Comparison of ENCODE assay signal across 10 cellular contexts in the genomic region with DNA sequence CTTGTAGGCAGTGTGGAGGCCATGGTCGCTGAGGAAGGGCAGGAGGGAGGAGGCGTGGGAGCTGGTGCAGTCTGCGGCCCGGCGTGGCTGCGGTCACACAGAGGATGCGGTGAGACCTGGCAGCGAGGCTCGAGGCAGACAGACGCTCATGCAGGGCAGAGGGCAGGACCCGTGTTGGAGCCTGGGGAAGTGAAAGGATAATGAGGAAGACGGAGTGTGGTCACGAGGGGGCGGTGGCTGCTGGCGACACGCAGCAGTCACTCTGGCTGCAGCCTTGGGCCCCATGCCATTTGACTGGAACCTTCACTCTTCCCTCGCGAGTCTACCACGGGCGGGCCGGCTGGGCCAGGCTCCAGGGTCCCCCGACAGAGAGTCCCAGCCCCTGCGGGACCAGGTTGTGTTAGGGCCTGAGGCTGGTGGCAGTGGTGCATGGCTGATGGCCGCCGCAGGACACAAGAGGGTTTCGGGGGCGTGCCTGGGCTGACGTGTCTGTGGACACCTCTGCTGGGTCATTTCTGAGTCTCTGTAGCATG.
A peak's percentile ranks its signal among the peaks of the same experiment; 100 is the strongest.
DNase-seq lines count a peak whose midpoint lies in the region; ATAC-seq and TF ChIP-seq lines count a peak whose summit lies in the region.
"Had no signal": no experiment of that assay in that cellular context is flagged by ENCODE, and none has a peak within 500 bp of the region (broad histone marks: within the 10 kb centered on the region; RNA-seq: fewer than 3 reads in every experiment).

No MANE protein-coding gene starts in this region.

- H2BK15ac ChIP-seq in mesenchymal stem cell (ENCODE audit: low read depth, poor library complexity, severe bottlenecking): no peak overlapping the region

- no peak overlapping the region for H2AK5ac ChIP-seq in mesenchymal stem cell (ENCODE audit: low read length, severe bottlenecking)

- H3K27me3 ChIP-seq in lung (ENCODE audit: control insufficient read depth, insufficient read depth) (no peaks in the 10 kb centered on the region), mesenchymal stem cell (ENCODE audit: control insufficient read depth in 1 of 2, insufficient read depth in 1 of 2, low read length in 2 of 2) (no peaks in the 10 kb centered on the region)

- no peak overlapping the region for H4K91ac ChIP-seq in mesenchymal stem cell (ENCODE audit: low read length)

- peak overlapping the region in 1 of 2 experiments; percentile 92 for H3K23ac ChIP-seq in mesenchymal stem cell (ENCODE audit: low read length in 2 of 2)

- 52 to 56% methylated on average over 28 of the region's 28 CpGs for WGBS in lung, 2 donors
- WGBS in mesenchymal stem cell: 94% methylated on average over 28 of the region's 28 CpGs

- no peak overlapping the region for H3K4me3 Mint-ChIP-seq in activated CD8-positive, alpha-beta T cell treated with anti-CD3 and anti-CD28 coated beads for 36 hours

- H3K4me3 ChIP-seq in lung (no peak overlapping the region), mesenchymal stem cell (ENCODE audit: insufficient read depth in 1 of 2, low read depth in 1 of 2, low read length in 2 of 2) (no peak overlapping the region)

- peaks cover 22% of the 10 kb centered on the region for H3K27me3 Mint-ChIP-seq in activated CD8-positive, alpha-beta T cell treated with anti-CD3 and anti-CD28 coated beads for 36 hours

- H3K79me1 ChIP-seq in mesenchymal stem cell (replicated peaks; ENCODE audit: low read length, poor library complexity, severe bottlenecking): peaks cover 44% of the 10 kb centered on the region

- TF ChIP-seq CTCF in activated CD8-positive, alpha-beta T cell treated with anti-CD3 and anti-CD28 coated beads for 36 hours (IDR thresholded peaks at IDR 0.05): no peak
- no peak for TF ChIP-seq CTCF in lung (IDR thresholded peaks at IDR 0.05; ENCODE audit: control extremely low read depth, extremely low read depth)

- no peak overlapping the region for H2AFZ ChIP-seq in mesenchymal stem cell (ENCODE audit: low read depth, low read length)

- no peak overlapping the region for H3K4me2 ChIP-seq in mesenchymal stem cell (ENCODE audit: low read length, poor library complexity, severe bottlenecking)

- H3K4me1 ChIP-seq in lung (ENCODE audit: control insufficient read depth in 2 of 2, insufficient read depth in 2 of 2, low read length in 2 of 2) (peaks cover 10 to 35% of the 10 kb centered on the region in 2 donors), mesenchymal stem cell (ENCODE audit: control insufficient read depth, insufficient read depth, low read depth, low read length) (peaks cover 52% of the 10 kb centered on the region)

- no peak overlapping the region for H3K27ac Mint-ChIP-seq in activated CD8-positive, alpha-beta T cell treated with anti-CD3 and anti-CD28 coated beads for 36 hours

- ATAC-seq in HG02870 (IDR thresholded peaks at IDR 0.05; ENCODE audit: unreplicated experiment) (peak; percentile 74), lung (ENCODE audit: insufficient read depth, low FRiP score) (peak; percentile 64), GM18520 (IDR thresholded peaks at IDR 0.05; ENCODE audit: unreplicated experiment) (no peak)
- ATAC-seq in activated CD8-positive, alpha-beta T cell treated with anti-CD3 and anti-CD28 coated beads for 36 hours: no peak
- ATAC-seq: HCT116 had no signal

- H3K36me3 ChIP-seq in lung (ENCODE audit: control insufficient read depth in 2 of 2, insufficient read depth in 2 of 2, low read length in 2 of 2): peaks cover 0 to 6% of the 10 kb centered on the region in 2 donors
- H3K36me3 ChIP-seq in mesenchymal stem cell (ENCODE audit: control insufficient read depth in 1 of 2, insufficient read depth in 2 of 2, low read depth in 1 of 2, low read length in 2 of 2): peaks cover 3 to 34% of the 10 kb centered on the region in 2 experiments

- POLR2A ChIA-PET in activated CD8-positive, alpha-beta T cell treated with anti-CD3 and anti-CD28 coated beads for 36 hours (lab: Charles Lee): no interaction called here

- no peak overlapping the region for H2BK12ac ChIP-seq in mesenchymal stem cell (ENCODE audit: low read length in 2 of 2)

- DNase-seq in CD1c-positive myeloid dendritic cell (ENCODE audit: extremely low spot score): peak; percentile 96
- DNase-seq in activated CD8-positive, alpha-beta T cell treated with anti-CD3 and anti-CD28 coated beads for 36 hours: peak; percentile 18
- DNase-seq in lung (ENCODE audit: low spot score): peak; percentile 69
- DNase-seq in NCI-H2227 (lab: John Stamatoyannopoulos, UW; ENCODE audit: unreplicated experiment): no peak
- no peak for DNase-seq in dermis blood vessel endothelial cell
- no peak for DNase-seq in mesenchymal stem cell
- DNase-seq: stimulated activated CD4-positive, alpha-beta T cell treated with anti-CD3 and anti-CD28 coated beads, Interleukin-15, amount 100 ng/mL, for 24 hours had no signal

- H3K36me3 Mint-ChIP-seq in activated CD8-positive, alpha-beta T cell treated with anti-CD3 and anti-CD28 coated beads for 36 hours (ENCODE audit: low read depth): no peaks in the 10 kb centered on the region

- CTCF ChIA-PET in activated CD8-positive, alpha-beta T cell treated with anti-CD3 and anti-CD28 coated beads for 36 hours (lab: Charles Lee): no interaction called here

- H3K4me1 Mint-ChIP-seq in activated CD8-positive, alpha-beta T cell treated with anti-CD3 and anti-CD28 coated beads for 36 hours (ENCODE audit: low read depth): peaks cover 27% of the 10 kb centered on the region

- H3K18ac ChIP-seq in mesenchymal stem cell (ENCODE audit: low read depth in 1 of 2, low read length in 2 of 2): no peak overlapping the region

- peaks cover 0 to 3% of the 10 kb centered on the region in 2 donors for H3K9me3 ChIP-seq in lung (ENCODE audit: control insufficient read depth in 2 of 2, insufficient read depth in 1 of 2, low read length in 1 of 2)
- no peaks in the 10 kb centered on the region for H3K9me3 ChIP-seq in mesenchymal stem cell (ENCODE audit: control insufficient read depth, low read length)

- no peak overlapping the region for H2BK5ac ChIP-seq in mesenchymal stem cell (ENCODE audit: low read depth, low read length, poor library complexity, severe bottlenecking)

- intact Hi-C loops in activated CD8-positive, alpha-beta T cell treated with anti-CD3 and anti-CD28 coated beads for 36 hours (cut with micrococcal nuclease): no loop called here

- H3K4ac ChIP-seq in mesenchymal stem cell (ENCODE audit: low read depth in 1 of 2, low read length in 2 of 2): no peak overlapping the region

- H3K14ac ChIP-seq in mesenchymal stem cell (ENCODE audit: low read length in 2 of 2): peak overlapping the region in 1 of 2 experiments; percentile 91

- H3K9ac ChIP-seq in mesenchymal stem cell (ENCODE audit: low read length): no peak overlapping the region

- H4K8ac ChIP-seq in mesenchymal stem cell (ENCODE audit: low read length): no peak overlapping the region

- H2BK120ac ChIP-seq in mesenchymal stem cell (ENCODE audit: low read depth, low read length): no peak overlapping the region

- no peaks in the 10 kb centered on the region for H3K9me3 Mint-ChIP-seq in activated CD8-positive, alpha-beta T cell treated with anti-CD3 and anti-CD28 coated beads for 36 hours

- peak overlapping the region in 1 of 2 donors; percentile 57 for H3K27ac ChIP-seq in lung (ENCODE audit: low read depth in 1 of 2, low read length in 1 of 2)
- H3K27ac ChIP-seq in mesenchymal stem cell (ENCODE audit: low read length, poor library complexity, severe bottlenecking): no peak overlapping the region

Comparison
In these comparisons a context has a peak if more than half of its experiments do, and no peak if none do; other contexts are left out.
1. DNase-seq: peak in CD1c-positive myeloid dendritic cell (single experiment), activated CD8-positive, alpha-beta T cell treated with anti-CD3 and anti-CD28 coated beads for 36 hours (single experiment) and lung (single experiment); none in NCI-H2227 (single experiment), dermis blood vessel endothelial cell (single experiment) and mesenchymal stem cell (single experiment).
2. ATAC-seq: peak in HG02870 (single experiment) and lung (single experiment); none in activated CD8-positive, alpha-beta T cell treated with anti-CD3 and anti-CD28 coated beads for 36 hours (single experiment) and GM18520 (single experiment).